Comparison of ENCODE assay signal across 8 cellular contexts in genomic region chr22:46547883-46548244, GRCh38. TPM values are rescaled to one million over a fixed set of nuclear protein-coding genes. Genes with fewer than 3 reads are reported as not detected.
DNase-seq lines count a peak whose midpoint lies in the region; ATAC-seq and TF ChIP-seq lines count a peak whose summit lies in the region.

No MANE protein-coding gene starts in this region.

- H3F3A ChIP-seq in GM23248 (ENCODE audit: insufficient read depth): peaks cover 19% of the 10 kb centered on the region

- in situ Hi-C loops in GM23248 (cut with MboI): loop anchor here (10.0 to 25.0 kb wide), 3 partner anchors 163 to 411 kb away; no protein-coding TSS in a partner anchor

- no peak for TF ChIP-seq POLR2A in body of pancreas (IDR thresholded peaks at IDR 0.05)

- 1 to 6% methylated on average over 3 of the region's 3 CpGs for WGBS in GM23248 (ENCODE audit: low coverage in 1 of 2, low lambda C conversion rate in 2 of 2, missing lambda C conversion rate in 2 of 2), 2 experiments
- WGBS in body of pancreas, 2 donors: 62% methylated on average over 3 of the region's 3 CpGs; no CpG with 5 or more reads in 1 of the 2 donors

- peak overlapping the region; percentile 74 for H2AFZ ChIP-seq in GM23248

- intact Hi-C loops in body of pancreas (cut with DNase I): loop anchor here (10.0 kb wide), 1 partner anchor 553 kb away; no protein-coding TSS in a partner anchor

- H3K4me1 ChIP-seq in GM23248 (ENCODE audit: insufficient read depth) (peaks cover 45% of the 10 kb centered on the region), body of pancreas (peaks cover 18% of the 10 kb centered on the region)

- TF ChIP-seq CTCF in body of pancreas (IDR thresholded peaks at IDR 0.05): no peak

- H3K4me3 ChIP-seq in GM23248 (peak overlapping the region; percentile 39), body of pancreas (no peak overlapping the region), skin epidermis (no peak overlapping the region)

- no peaks in the 10 kb centered on the region for H3K9me2 ChIP-seq in GM23248 (ENCODE audit: insufficient read depth)

- H3K36me3 ChIP-seq in GM23248 (ENCODE audit: low read depth) (no peaks in the 10 kb centered on the region), body of pancreas (replicated peaks in 1 of 2; ENCODE audit: insufficient read depth in 1 of 2, low read depth in 2 of 2) (no peaks in the 10 kb centered on the region)

- ATAC-seq in body of pancreas: peak; percentile 54
- ATAC-seq in GM18907 (IDR thresholded peaks at IDR 0.05; ENCODE audit: unreplicated experiment): no peak
- no peak for ATAC-seq in GM21526 (IDR thresholded peaks at IDR 0.05; ENCODE audit: low FRiP score, unreplicated experiment)
- no peak for ATAC-seq in GM21529 (IDR thresholded peaks at IDR 0.05; ENCODE audit: unreplicated experiment)

- peak; percentile 96 for DNase-seq in GM23248
- DNase-seq in body of pancreas: peak in 3 of 4 donors; percentile 39 to 76 (median 45)
- DNase-seq in islet precursor cell: peak; percentile 94
- no peak for DNase-seq in middle frontal gyrus (ENCODE audit: extremely low spot score, low spot score)

- H3K9ac ChIP-seq in GM23248: peak overlapping the region; percentile 83

- H4K20me1 ChIP-seq in GM23248 (ENCODE audit: insufficient read depth): no peaks in the 10 kb centered on the region

- H3K79me2 ChIP-seq in GM23248 (ENCODE audit: insufficient read depth): no peaks in the 10 kb centered on the region

- no peaks in the 10 kb centered on the region for H3K9me3 ChIP-seq in GM23248 (ENCODE audit: low read depth)
- H3K9me3 ChIP-seq in body of pancreas: no peaks in the 10 kb centered on the region

- peak overlapping the region; percentile 96 for H3K27ac ChIP-seq in GM23248
- H3K27ac ChIP-seq in body of pancreas: peak overlapping the region in 3 of 4 donors; percentile 37 to 81 (median 81)
- peak overlapping the region in 16 of 21 experiments; percentile 37 to 89 (median 72) for H3K27ac ChIP-seq in skin epidermis

- H3K27me3 ChIP-seq in GM23248 (replicated peaks; ENCODE audit: insufficient read depth) (no peaks in the 10 kb centered on the region), body of pancreas (no peaks in the 10 kb centered on the region)

- peak overlapping the region; percentile 64 for H3K4me2 ChIP-seq in GM23248 (ENCODE audit: unreplicated experiment)

RNA-seq across cellular contexts. Expression of gene CELSR1, which starts 10.4 kb away (rescaled TPM):
- 0.38 and 0.54 TPM in 2 replicates for total RNA-seq in GM23248 (2014; rRNA removed; shearing (Covaris generic))
- polyA plus RNA-seq in GM23248 (2016; fragmentation: Nextera tagmentation; extraction: Ambion mirVana): 0.15 and 0.23 TPM in 2 replicates
- total RNA-seq in body of pancreas: 1 to 10 TPM in 1 of 2 donors, under 1 TPM in 1; 0.66 to 3.6 TPM
